Comparison of ENCODE assay signal across 15 cellular contexts in the genomic region with DNA sequence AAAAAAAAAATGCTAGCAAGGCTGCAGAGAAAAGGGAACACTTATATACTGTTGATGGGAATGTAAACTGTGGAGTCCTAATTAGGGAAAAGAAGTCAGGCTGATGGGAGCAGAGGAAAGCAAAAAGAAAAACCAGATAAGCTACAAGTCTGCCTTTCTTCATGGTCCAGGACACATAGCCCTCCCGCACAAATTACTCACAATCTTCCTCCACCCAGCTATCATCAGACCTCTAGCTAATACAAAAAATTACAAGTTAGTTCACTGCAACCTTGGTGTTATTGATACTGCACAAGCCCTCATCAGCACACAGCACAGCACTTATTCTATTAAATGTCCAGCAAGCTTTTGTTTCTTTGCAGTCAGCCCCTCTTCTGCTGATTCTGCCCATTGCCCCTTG.
"Had no signal": no experiment of that assay in that cellular context is flagged by ENCODE, and none has a peak within 500 bp of the region (broad histone marks: within the 10 kb centered on the region; RNA-seq: fewer than 3 reads in every experiment).

No MANE protein-coding gene starts in this region.

- H3K4me3 Mint-ChIP-seq: dendritic cell treated with granulocyte-macrophage colony-stimulating factor and Interleukin-4, amounts not matched to agents 40 ng/mL and 50 ng/mL, for 4 days; effector memory CD8-positive, alpha-beta T cell; natural killer cell; neural progenitor cell; type B pancreatic cell had no signal

- H3K4me1 ChIP-seq: esophagus squamous epithelium had no signal

- H3K27ac Mint-ChIP-seq: dendritic cell treated with granulocyte-macrophage colony-stimulating factor and Interleukin-4, amounts not matched to agents 40 ng/mL and 50 ng/mL, for 4 days; effector memory CD8-positive, alpha-beta T cell; natural killer cell; neural progenitor cell; type B pancreatic cell had no signal

- H3K27me3 ChIP-seq: neural progenitor cell, ovary had no signal

- H3K4me3 ChIP-seq: esophagus squamous epithelium, mucosa of descending colon, neural progenitor cell, ovary had no signal

- ATAC-seq: effector memory CD8-positive, alpha-beta T cell; mucosa of descending colon; natural killer cell; right cardiac atrium had no signal

- H3K9ac ChIP-seq: neural progenitor cell had no signal

- H2AFZ ChIP-seq: neural progenitor cell had no signal

- H3K4me2 ChIP-seq: neural progenitor cell had no signal

- H3K36me3 Mint-ChIP-seq: natural killer cell, neural progenitor cell, type B pancreatic cell had no signal

- DNase-seq: effector memory CD8-positive, alpha-beta T cell; esophagus squamous epithelium; foreskin fibroblast; kidney; mucosa of descending colon; natural killer cell; nucleus accumbens; ovary; right cardiac atrium; small intestine; stimulated activated CD4-positive, alpha-beta T cell treated with anti-CD3 and anti-CD28 coated beads, Interleukin-12 subunit alpha, Interleukin-12 subunit beta, amount 100 ng/mL, for 4 hours; stimulated activated naive CD4-positive, alpha-beta T cell treated with Interleukin-2 at 50 U/mL for 16 hours had no signal

- H3K9me3 Mint-ChIP-seq: dendritic cell treated with granulocyte-macrophage colony-stimulating factor and Interleukin-4, amounts not matched to agents 40 ng/mL and 50 ng/mL, for 4 days; effector memory CD8-positive, alpha-beta T cell; natural killer cell; neural progenitor cell; type B pancreatic cell had no signal

- H3K27ac ChIP-seq: esophagus squamous epithelium, neural progenitor cell, ovary had no signal

- H3K36me3 ChIP-seq: esophagus squamous epithelium, neural progenitor cell, ovary had no signal

- H3K9me3 ChIP-seq: esophagus squamous epithelium, mucosa of descending colon, ovary had no signal
